Comparison of ENCODE assay signal across 29 cellular contexts in genomic region chr3:123914829-123915228, GRCh38. TPM values are rescaled to one million over a fixed set of nuclear protein-coding genes. Genes with fewer than 3 reads are reported as not detected.
DNase-seq lines count a peak whose midpoint lies in the region; ATAC-seq, FAIRE-seq and TF ChIP-seq lines count a peak whose summit lies in the region.
"Had no signal": no experiment of that assay in that cellular context is flagged by ENCODE, and none has a peak within 500 bp of the region (broad histone marks: within the 10 kb centered on the region; RNA-seq: fewer than 3 reads in every experiment).

No MANE protein-coding gene starts in this region.

- no peak for FAIRE-seq in endothelial cell of umbilical vein (lab: Jason Lieb, UNC)

- TF ChIP-seq CTCF in NB4 (IDR thresholded peaks at IDR 0.05; ENCODE audit: low read depth, low read length) (no peak), endothelial cell of umbilical vein (IDR thresholded peaks at IDR 0.05; ENCODE audit: extremely low read depth in 1 of 2, insufficient read depth in 1 of 2, low read depth in 1 of 2, low read length in 2 of 2) (no peak)

- ATAC-seq in stimulated activated naive CD8-positive, alpha-beta T cell treated with anti-CD3 and anti-CD28 coated beads, Interleukin-15, amount 100 ng/mL, for 72 hours, result no peak
- no peak for ATAC-seq in GM21526 (IDR thresholded peaks at IDR 0.05; ENCODE audit: low FRiP score, unreplicated experiment)
- ATAC-seq: activated CD8-positive, alpha-beta T cell treated with anti-CD3 and anti-CD28 coated beads, Interleukin-2, amount 10 ng/mL, durations not matched to agents 7 days and 5 days; body of pancreas; stimulated activated memory B cell treated with anti-CD40 and anti-IgM and Interleukin-4, amounts not matched to agents 10 μg/mL and 1 μg/mL and 100 μg/mL, for 72 hours had no signal

- no peaks in the 10 kb centered on the region for H3K4me1 ChIP-seq in endothelial cell of umbilical vein (ENCODE audit: control insufficient read depth, extremely low read depth, insufficient read depth, low read length)
- H3K4me1 ChIP-seq in CD8-positive, alpha-beta memory T cell (ENCODE audit: insufficient read depth, low read length), result no peaks in the 10 kb centered on the region
- H3K4me1 ChIP-seq: adrenal gland, body of pancreas, parathyroid adenoma had no signal

- TSS peak; percentile 19 for BruUV-seq in endothelial cell of umbilical vein (replicated peaks; lab: Mats Ljungman, UMichigan)

- DNase-seq in SIG-M5 treated with dmso at 0.1 percent for 504 hours (lab: John Stamatoyannopoulos, UW; ENCODE audit: unreplicated experiment) (peak; percentile 7), SIG-M5 (lab: John Stamatoyannopoulos, UW) (no peak), NB4 (ENCODE audit: low read depth) (peak; percentile 2), endothelial cell of umbilical vein (ENCODE audit: low read depth, low spot score) (no peak), NCI-H226 (no peak)
- no peak for DNase-seq in stimulated activated naive CD8-positive, alpha-beta T cell treated with anti-CD3 and anti-CD28 coated beads, Interleukin-15, amount 100 ng/mL, for 72 hours
- no peak for DNase-seq in CD8-positive, alpha-beta memory T cell
- DNase-seq: activated CD8-positive, alpha-beta T cell treated with anti-CD3 and anti-CD28 coated beads, Interleukin-2, amount 10 ng/mL, durations not matched to agents 7 days and 5 days; activated naive CD4-positive, alpha-beta T cell treated with anti-CD3 and anti-CD28 coated beads, Interleukin-2, amount 10 ng/mL, durations not matched to agents 7 days and 5 days; adrenal gland; body of pancreas; CD4-positive, alpha-beta memory T cell; DMS 273 treated with DMSO at 0.1 percent for 48 hours; foreskin melanocyte; H7; Kasumi-1; NCI-H510A treated with DMSO at 0.1 percent for 48 hours; NK-92 treated with Interleukin-12 subunit alpha and Interleukin-12 subunit beta, amount 100 ng/mL, for 24 hours; PC-9; retina; Right ventricle myocardium superior; substantia nigra had no signal

- peaks cover 10 to 32% (median 24%) of the 10 kb centered on the region in 3 donors for H3K36me3 Mint-ChIP-seq in CD8-positive, alpha-beta memory T cell

- no peaks in the 10 kb centered on the region for H3K79me2 ChIP-seq in endothelial cell of umbilical vein (ENCODE audit: control insufficient read depth, insufficient read depth, low read length)
- H3K79me2 ChIP-seq: parathyroid adenoma had no signal

- peaks cover 0 to 4% of the 10 kb centered on the region in 2 experiments for H3K36me3 ChIP-seq in endothelial cell of umbilical vein (ENCODE audit: control insufficient read depth in 2 of 2, extremely low read depth in 1 of 2, insufficient read depth in 2 of 2, low read length in 2 of 2)
- H3K36me3 ChIP-seq in CD8-positive, alpha-beta memory T cell (ENCODE audit: insufficient read depth, low read length), result no peaks in the 10 kb centered on the region
- H3K36me3 ChIP-seq: adrenal gland had no signal

- no peak overlapping the region for H2AFZ ChIP-seq in endothelial cell of umbilical vein (ENCODE audit: low read depth, low read length)
- H2AFZ ChIP-seq: parathyroid adenoma, PC-9 had no signal

- POLR2A ChIA-PET in endothelial cell of umbilical vein (lab: Charles Lee), result no interaction called here
- POLR2A ChIA-PET in CD8-positive, alpha-beta memory T cell (lab: Charles Lee), result no interaction called here

- H3K27ac Mint-ChIP-seq in stimulated activated naive CD8-positive, alpha-beta T cell treated with anti-CD3 and anti-CD28 coated beads, Interleukin-15, amount 100 ng/mL, for 72 hours, result no peak overlapping the region
- H3K27ac Mint-ChIP-seq in CD8-positive, alpha-beta memory T cell, result no peak overlapping the region
- H3K27ac Mint-ChIP-seq: activated CD8-positive, alpha-beta T cell treated with anti-CD3 and anti-CD28 coated beads, Interleukin-2, amount 10 ng/mL, durations not matched to agents 7 days and 5 days; activated naive CD4-positive, alpha-beta T cell treated with anti-CD3 and anti-CD28 coated beads, Interleukin-2, amount 10 ng/mL, durations not matched to agents 7 days and 5 days; CD4-positive, alpha-beta memory T cell; nephron; stimulated activated memory B cell treated with anti-CD40 and anti-IgM and Interleukin-4, amounts not matched to agents 10 μg/mL and 1 μg/mL and 100 μg/mL, for 72 hours; type B pancreatic cell had no signal

- H3K9ac ChIP-seq in endothelial cell of umbilical vein (replicated peaks; ENCODE audit: extremely low read depth, insufficient read depth, low read length), result no peak overlapping the region
- H3K9ac ChIP-seq: parathyroid adenoma had no signal

- no peak overlapping the region for H3K4me3 ChIP-seq in NB4 (ENCODE audit: low read depth, low read length)
- no peak overlapping the region for H3K4me3 ChIP-seq in endothelial cell of umbilical vein (replicated peaks in 1 of 3; ENCODE audit: insufficient read depth in 1 of 3, low read depth in 1 of 3, low read length in 3 of 3)
- no peak overlapping the region for H3K4me3 ChIP-seq in CD8-positive, alpha-beta memory T cell (ENCODE audit: low read length)
- H3K4me3 ChIP-seq: adrenal gland, body of pancreas, PC-9, skin epidermis had no signal

- H3K4me1 Mint-ChIP-seq in stimulated activated naive CD8-positive, alpha-beta T cell treated with anti-CD3 and anti-CD28 coated beads, Interleukin-15, amount 100 ng/mL, for 72 hours, result no peaks in the 10 kb centered on the region
- H3K4me1 Mint-ChIP-seq in CD8-positive, alpha-beta memory T cell, result no peaks in the 10 kb centered on the region
- H3K4me1 Mint-ChIP-seq: activated naive CD4-positive, alpha-beta T cell treated with anti-CD3 and anti-CD28 coated beads, Interleukin-2, amount 10 ng/mL, durations not matched to agents 7 days and 5 days; CD4-positive, alpha-beta memory T cell; nephron; stimulated activated memory B cell treated with anti-CD40 and anti-IgM and Interleukin-4, amounts not matched to agents 10 μg/mL and 1 μg/mL and 100 μg/mL, for 72 hours had no signal

- no peaks in the 10 kb centered on the region for H3K27me3 ChIP-seq in endothelial cell of umbilical vein (ENCODE audit: control insufficient read depth in 2 of 2, insufficient read depth in 2 of 2, low read length in 2 of 2)
- no peaks in the 10 kb centered on the region for H3K27me3 ChIP-seq in CD8-positive, alpha-beta memory T cell (ENCODE audit: insufficient read depth, low read length, poor library complexity, severe bottlenecking)
- H3K27me3 ChIP-seq: adrenal gland, body of pancreas had no signal

- intact Hi-C loops in endothelial cell of umbilical vein (cut with micrococcal nuclease), result no loop called here

- no peak overlapping the region for H3K27ac ChIP-seq in endothelial cell of umbilical vein (ENCODE audit: insufficient read depth, low read depth, low read length)
- no peak overlapping the region for H3K27ac ChIP-seq in CD8-positive, alpha-beta memory T cell (ENCODE audit: low read depth, low read length)
- H3K27ac ChIP-seq: adrenal gland, body of pancreas, HL-60, parathyroid adenoma, PC-9, skin epidermis had no signal

- peaks cover 2 to 16% of the 10 kb centered on the region in 2 donors for H3K9me3 Mint-ChIP-seq in stimulated activated naive CD8-positive, alpha-beta T cell treated with anti-CD3 and anti-CD28 coated beads, Interleukin-15, amount 100 ng/mL, for 72 hours
- peaks cover 0 to 10% (median 3%) of the 10 kb centered on the region in 5 donors for H3K9me3 Mint-ChIP-seq in CD8-positive, alpha-beta memory T cell
- H3K9me3 Mint-ChIP-seq: activated naive CD4-positive, alpha-beta T cell treated with anti-CD3 and anti-CD28 coated beads, Interleukin-2, amount 10 ng/mL, durations not matched to agents 7 days and 5 days; type B pancreatic cell had no signal

- no peaks in the 10 kb centered on the region for H3K9me1 ChIP-seq in endothelial cell of umbilical vein (replicated peaks; ENCODE audit: control insufficient read depth, extremely low read depth, insufficient read depth, low read length)

- H4K20me1 ChIP-seq in endothelial cell of umbilical vein (replicated peaks; ENCODE audit: control insufficient read depth, extremely low read depth, insufficient read depth, low read length), result no peaks in the 10 kb centered on the region

- no peak overlapping the region for H3K4me3 Mint-ChIP-seq in stimulated activated naive CD8-positive, alpha-beta T cell treated with anti-CD3 and anti-CD28 coated beads, Interleukin-15, amount 100 ng/mL, for 72 hours
- H3K4me3 Mint-ChIP-seq in CD8-positive, alpha-beta memory T cell, result no peak overlapping the region
- H3K4me3 Mint-ChIP-seq: activated CD8-positive, alpha-beta T cell treated with anti-CD3 and anti-CD28 coated beads, Interleukin-2, amount 10 ng/mL, durations not matched to agents 7 days and 5 days; activated naive CD4-positive, alpha-beta T cell treated with anti-CD3 and anti-CD28 coated beads, Interleukin-2, amount 10 ng/mL, durations not matched to agents 7 days and 5 days; CD4-positive, alpha-beta memory T cell; nephron; stimulated activated memory B cell treated with anti-CD40 and anti-IgM and Interleukin-4, amounts not matched to agents 10 μg/mL and 1 μg/mL and 100 μg/mL, for 72 hours; type B pancreatic cell had no signal

- no peaks in the 10 kb centered on the region for H3K9me3 ChIP-seq in endothelial cell of umbilical vein (replicated peaks; ENCODE audit: control insufficient read depth, insufficient read depth, low read length)
- no peaks in the 10 kb centered on the region for H3K9me3 ChIP-seq in CD8-positive, alpha-beta memory T cell (ENCODE audit: low read length)
- H3K9me3 ChIP-seq: body of pancreas had no signal

- dilution Hi-C loops in endothelial cell of umbilical vein (cut with MboI; ENCODE audit: extremely low pct_ligation_motif_present, low sequenced_read_pairs), result no loop called here

- no peaks in the 10 kb centered on the region for H3K27me3 Mint-ChIP-seq in stimulated activated naive CD8-positive, alpha-beta T cell treated with anti-CD3 and anti-CD28 coated beads, Interleukin-15, amount 100 ng/mL, for 72 hours
- no peaks in the 10 kb centered on the region for H3K27me3 Mint-ChIP-seq in CD8-positive, alpha-beta memory T cell
- H3K27me3 Mint-ChIP-seq: activated naive CD4-positive, alpha-beta T cell treated with anti-CD3 and anti-CD28 coated beads, Interleukin-2, amount 10 ng/mL, durations not matched to agents 7 days and 5 days; CD4-positive, alpha-beta memory T cell; stimulated activated memory B cell treated with anti-CD40 and anti-IgM and Interleukin-4, amounts not matched to agents 10 μg/mL and 1 μg/mL and 100 μg/mL, for 72 hours; type B pancreatic cell had no signal

- TF ChIP-seq POLR2A in NB4 (IDR thresholded peaks at IDR 0.05; ENCODE audit: extremely low read depth, insufficient read length) (no peak), endothelial cell of umbilical vein (IDR thresholded peaks at IDR 0.05; ENCODE audit: low read depth, low read length) (no peak)

- H3K4me2 ChIP-seq in endothelial cell of umbilical vein (ENCODE audit: insufficient read depth, low read length), result no peak overlapping the region
- H3K4me2 ChIP-seq: PC-9 had no signal

- CTCF ChIA-PET in endothelial cell of umbilical vein (lab: Charles Lee), result interaction anchor here (1.2 to 1.9 kb wide), 2 partner anchors 191 to 262 kb away, joined by 3 to 7 read pairs; no protein-coding TSS in a partner anchor
- CTCF ChIA-PET in CD8-positive, alpha-beta memory T cell (lab: Charles Lee), result no interaction called here

RNA-seq across cellular contexts. Expression of gene MYLK, which starts 30.7 kb away (rescaled TPM):
- total RNA-seq in endothelial cell of umbilical vein, result 17.2 and 22.2 TPM in 2 replicates
- 9.2 and 10.0 TPM in 2 replicates for polyA plus RNA-seq in endothelial cell of umbilical vein
- polyA plus RNA-seq in endothelial cell of umbilical vein (2011; cell fraction: cytosol; rRNA removed), result 9.0 and 11.2 TPM in 2 replicates
- 9.6 and 10.7 TPM in 2 replicates for polyA plus RNA-seq in endothelial cell of umbilical vein (2011; cell fraction: nucleus; rRNA removed)
- 8.5 and 8.6 TPM in 2 replicates for polyA plus RNA-seq in endothelial cell of umbilical vein (2012)
- 28.2 and 59.2 TPM in 2 replicates for polyA minus RNA-seq in endothelial cell of umbilical vein
- polyA minus RNA-seq in endothelial cell of umbilical vein (2011; cell fraction: cytosol; rRNA and poly(A)+ RNA removed), result not detected
- polyA minus RNA-seq in endothelial cell of umbilical vein (2011; cell fraction: nucleus; rRNA and poly(A)+ RNA removed), result 10.5 and 17.3 TPM in 2 replicates
- under 1 TPM in 1 of 2 experiments, not detected in 1; 0.09 TPM for total RNA-seq in CD8-positive, alpha-beta memory T cell
- polyA plus RNA-seq in CD8-positive, alpha-beta memory T cell, result 0.10 TPM
- total RNA-seq: activated CD8-positive, alpha-beta T cell treated with anti-CD3 and anti-CD28 coated beads, Interleukin-2, amount 10 ng/mL, durations not matched to agents 7 days and 5 days; CD4-positive, alpha-beta memory T cell had no signal

RNA-seq across cellular contexts. Expression of gene CCDC14, which starts 46.2 kb away (rescaled TPM):
- total RNA-seq in endothelial cell of umbilical vein, result 46.3 and 47.5 TPM in 2 replicates
- polyA plus RNA-seq in endothelial cell of umbilical vein, result 51.7 and 55.3 TPM in 2 replicates
- 24.5 and 33.6 TPM in 2 replicates for polyA plus RNA-seq in endothelial cell of umbilical vein (2011; cell fraction: cytosol; rRNA removed)
- polyA plus RNA-seq in endothelial cell of umbilical vein (2011; cell fraction: nucleus; rRNA removed), result 427 and 466 TPM in 2 replicates
- 27.9 and 41.4 TPM in 2 replicates for polyA plus RNA-seq in endothelial cell of umbilical vein (2012)
- polyA minus RNA-seq in endothelial cell of umbilical vein, result 42.1 and 75.4 TPM in 2 replicates
- polyA minus RNA-seq in endothelial cell of umbilical vein (2011; cell fraction: cytosol; rRNA and poly(A)+ RNA removed), result 32.0 TPM
- polyA minus RNA-seq in endothelial cell of umbilical vein (2011; cell fraction: nucleus; rRNA and poly(A)+ RNA removed), result 102 and 216 TPM in 2 replicates
- 10 to 100 TPM; 31.6 to 36.0 TPM for total RNA-seq in CD8-positive, alpha-beta memory T cell
- polyA plus RNA-seq in CD8-positive, alpha-beta memory T cell, result 9.5 TPM

Comparison
In these comparisons a context has a peak if more than half of its experiments do, and no peak if none do; other contexts are left out.
1. DNase-seq: peak in SIG-M5 treated with dmso at 0.1 percent for 504 hours (single experiment) and NB4 (single experiment); none in SIG-M5 (single experiment), endothelial cell of umbilical vein (single experiment), NCI-H226 (single experiment), stimulated activated naive CD8-positive, alpha-beta T cell treated with anti-CD3 and anti-CD28 coated beads, Interleukin-15, amount 100 ng/mL, for 72 hours (0 of 2) and CD8-positive, alpha-beta memory T cell (0 of 5).
2. RNA of gene MYLK, which starts 30.7 kb away (total RNA-seq): 17.2 to 22.2 TPM in endothelial cell of umbilical vein; 0.09 TPM in CD8-positive, alpha-beta memory T cell; every median in the first group is over 10 times any median in the second.